8 cellular contexts compared by ENCODE assay signal in genomic region chr1:209784276-209785169, GRCh38. TPM values are rescaled to one million over a fixed set of nuclear protein-coding genes. Genes with fewer than 3 reads are reported as not detected.
A peak's percentile ranks its signal among the peaks of the same experiment; 100 is the strongest.
DNase-seq lines count a peak whose midpoint lies in the region; ATAC-seq, FAIRE-seq and TF ChIP-seq lines count a peak whose summit lies in the region.

C1orf74 (minus strand) TSS chr1:209784559; CDS start chr1:209783634, 925 bp downstream.

- no peak for TF ChIP-seq RAD21 in HepG2 (CRISPR knock-in tag; IDR thresholded peaks at IDR 0.05)

- no peaks in the 10 kb centered on the region for H4K20me1 ChIP-seq in HepG2 (ENCODE audit: insufficient read depth, low read length)

- in situ Hi-C loops in HepG2 (cut with HindIII; ENCODE audit: extremely low pct_ligation_motif_present, low pct_unique_long_range_greater_than_20kb) = no loop called here

- WGBS in HepG2 (ENCODE audit: low lambda C conversion rate) = 36% methylated on average over 43 of the region's 47 CpGs

- H3K4me3 ChIP-seq in CD4-positive, CD25-positive, alpha-beta regulatory T cell (ENCODE audit: low read depth, low read length) = peak within 1 kb of the TSS; percentile 83
- H3K4me3 ChIP-seq in HepG2 (replicated peaks in 1 of 3; ENCODE audit: insufficient read depth in 1 of 3, low read depth in 2 of 3, low read length in 3 of 3) = peak within 1 kb of the TSS; percentile 48 to 67 (median 49); a peak in 5 of 6 replicates

- peak; percentile 47 to 83; a peak in 3 of 4 replicates for TF ChIP-seq POLR2A in HepG2 (IDR thresholded peaks at IDR 0.05; ENCODE audit: insufficient read depth in 1 of 2, low read depth in 2 of 2, low read length in 2 of 2)

- peak within 1 kb of the TSS; percentile 80 for H2AFZ ChIP-seq in HepG2 (ENCODE audit: low read length)

- peak within 1 kb of the TSS; percentile 63; the same call in 1 of the 2 replicates for H3K9ac ChIP-seq in HepG2 (ENCODE audit: insufficient read depth, low read depth, low read length)

- no peak for TF ChIP-seq CTCF in HepG2 (CRISPR knock-in tag; IDR thresholded peaks at IDR 0.05)

- DNase-seq in CD4-positive, CD25-positive, alpha-beta regulatory T cell = peak; percentile 98 to 99 (median 99)
- peak; percentile 98 for DNase-seq in NCI-H774 (lab: John Stamatoyannopoulos, UW)
- peak; percentile 99 for DNase-seq in activated CD4-positive, alpha-beta T cell treated with anti-CD3 and anti-CD28 coated beads, Interleukin-2, amount 50 U/mL, for 48 hours
- DNase-seq in dermis microvascular lymphatic vessel endothelial cell (ENCODE audit: low read depth in 2 of 2) = peak; percentile 94 to 97
- DNase-seq in HepG2 (ENCODE audit: low spot score) = peak; percentile 83
- DNase-seq in stimulated activated CD4-positive, alpha-beta T cell treated with anti-CD3 and anti-CD28 coated beads, Interleukin-2, amount 100 ng/mL, for 48 hours = peak; percentile 99

- TF ChIP-seq EP300 in HepG2 (IDR thresholded peaks at IDR 0.05; ENCODE audit: low read depth in 2 of 2, low read length in 2 of 2) (no peak), HepG2 (CRISPR knock-in tag; IDR thresholded peaks at IDR 0.05; ENCODE audit: borderline replicate concordance) (no peak)

- H3K4me1 Mint-ChIP-seq in CD4-positive, CD25-positive, alpha-beta regulatory T cell = peaks cover 12 to 42% (median 19%) of the 10 kb centered on the region in 4 donors

- H3K4me1 ChIP-seq in CD4-positive, CD25-positive, alpha-beta regulatory T cell (ENCODE audit: control insufficient read depth, insufficient read depth, low read length, poor library complexity, severe bottlenecking) = peaks cover 19% of the 10 kb centered on the region
- peaks cover 11% of the 10 kb centered on the region for H3K4me1 ChIP-seq in HepG2 (ENCODE audit: insufficient read depth, low read length)

- no peaks in the 10 kb centered on the region for H3K9me3 ChIP-seq in CD4-positive, CD25-positive, alpha-beta regulatory T cell (ENCODE audit: control insufficient read depth in 2 of 2, low read length in 2 of 2)
- no peaks in the 10 kb centered on the region for H3K9me3 ChIP-seq in HepG2 (ENCODE audit: low read length)

- H3K27ac ChIP-seq in CD4-positive, CD25-positive, alpha-beta regulatory T cell (ENCODE audit: insufficient read depth, low read length, poor library complexity, severe bottlenecking) = peak within 1 kb of the TSS; percentile 90
- peak within 1 kb of the TSS; percentile 34 for H3K27ac ChIP-seq in HepG2 (ENCODE audit: extremely low read length, insufficient read depth, low read length)

- peaks cover 2% of the 10 kb centered on the region for H3K27me3 ChIP-seq in CD4-positive, CD25-positive, alpha-beta regulatory T cell (ENCODE audit: control insufficient read depth, insufficient read depth, low read length)
- peaks cover 0 to 3% of the 10 kb centered on the region in 2 experiments; a peak in 1 of 5 replicates for H3K27me3 ChIP-seq in HepG2 (ENCODE audit: control insufficient read depth in 1 of 2, insufficient read depth in 2 of 2, low read length in 2 of 2)

- CTCF ChIA-PET in HepG2 (lab: Yijun Ruan, JAX; ENCODE audit: low intra/inter-chr PET ratio, low total read pairs) = no interaction called here

- H3K27me3 Mint-ChIP-seq in CD4-positive, CD25-positive, alpha-beta regulatory T cell = peaks cover 21% of the 10 kb centered on the region

- no peaks in the 10 kb centered on the region for H3K9me3 Mint-ChIP-seq in CD4-positive, CD25-positive, alpha-beta regulatory T cell

- peak within 1 kb of the TSS; percentile 94 to 99 (median 98) for H3K27ac Mint-ChIP-seq in CD4-positive, CD25-positive, alpha-beta regulatory T cell

- H3K79me2 ChIP-seq in HepG2 (ENCODE audit: insufficient read depth, low read length) = no peaks in the 10 kb centered on the region

- POLR2A ChIA-PET in HepG2 (lab: Yijun Ruan, JAX) = interaction anchor here (0.6 to 0.9 kb wide), 7 partner anchors 10 to 589 kb away, joined by 3 to 4 read pairs (median 3); partner anchors contain the start of gene UTP25

- no TSS peak for BruUV-seq in HepG2 (replicated peaks; lab: Mats Ljungman, UMichigan)

- H3K4me2 ChIP-seq in HepG2 (ENCODE audit: low read depth, low read length) = peak within 1 kb of the TSS; percentile 74

- intact Hi-C loops in HepG2 (cut with micrococcal nuclease; ENCODE audit: unreplicated experiment) = loop anchor here (2.0 kb wide), 1 partner anchor 42 kb away; the partner anchor contains the start of gene UTP25

- peaks cover 12% of the 10 kb centered on the region for H3K36me3 Mint-ChIP-seq in CD4-positive, CD25-positive, alpha-beta regulatory T cell

- no peak for FAIRE-seq in HepG2 (lab: Jason Lieb, UNC)

- peak within 1 kb of the TSS; percentile 88 to 98 (median 95) for H3K4me3 Mint-ChIP-seq in CD4-positive, CD25-positive, alpha-beta regulatory T cell

- peak; percentile 98 to 99 for ATAC-seq in CD4-positive, CD25-positive, alpha-beta regulatory T cell (ENCODE audit: low read depth in 2 of 2)
- ATAC-seq in GM19438 (IDR thresholded peaks at IDR 0.05; ENCODE audit: low read depth, unreplicated experiment) = peak; percentile 99
- peak; percentile 98 for ATAC-seq in HG03571 (IDR thresholded peaks at IDR 0.05; ENCODE audit: unreplicated experiment)
- ATAC-seq in HepG2 = peak; percentile 99

- peaks cover 27% of the 10 kb centered on the region for H3K36me3 ChIP-seq in CD4-positive, CD25-positive, alpha-beta regulatory T cell (ENCODE audit: control insufficient read depth, insufficient read depth, low read length)
- H3K36me3 ChIP-seq in HepG2 (replicated peaks in 1 of 2; ENCODE audit: control insufficient read depth in 1 of 2, insufficient read depth in 2 of 2, low read length in 2 of 2) = no peaks in the 10 kb centered on the region

TF ChIP-seq in HepG2, 621 proteins besides CTCF, POLR2A, EP300 and RAD21 (continues in another document):
- TF ChIP-seq ZFX (CRISPR knock-in tag; IDR thresholded peaks at IDR 0.05; ENCODE audit: low read depth) = peak; percentile 31; the same call in 1 of the 2 replicates
- TF ChIP-seq FOXM1 (CRISPR knock-in tag; IDR thresholded peaks at IDR 0.05) = no peak
- TF ChIP-seq, protein P1, sequence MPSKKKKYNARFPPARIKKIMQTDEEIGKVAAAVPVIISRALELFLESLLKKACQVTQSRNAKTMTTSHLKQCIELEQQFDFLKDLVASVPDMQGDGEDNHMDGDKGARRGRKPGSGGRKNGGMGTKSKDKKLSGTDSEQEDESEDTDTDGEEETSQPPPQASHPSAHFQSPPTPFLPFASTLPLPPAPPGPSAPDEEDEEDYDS (CRISPR knock-in tag; IDR thresholded peaks at IDR 0.05) = peak; percentile 28; the same call in 1 of the 2 replicates
- TF ChIP-seq DR1 (CRISPR knock-in tag; IDR thresholded peaks at IDR 0.05) = no peak
- peak; percentile 67; the same call in 1 of the 2 replicates for TF ChIP-seq FOXK1 (CRISPR knock-in tag; IDR thresholded peaks at IDR 0.05; ENCODE audit: borderline replicate concordance, low read depth)
- peak; percentile 84; the same call in 1 of the 2 replicates for TF ChIP-seq SETDB1 (CRISPR knock-in tag; IDR thresholded peaks at IDR 0.05; ENCODE audit: borderline replicate concordance)

RNA-seq across cellular contexts. Expression of gene C1orf74, which starts in this region (rescaled TPM):
- 0.27 TPM for total RNA-seq in CD4-positive, CD25-positive, alpha-beta regulatory T cell
- under 1 TPM; 0.07 to 0.56 (median 0.30) TPM for polyA plus RNA-seq in CD4-positive, CD25-positive, alpha-beta regulatory T cell
- total RNA-seq in dermis microvascular lymphatic vessel endothelial cell (1.9 and 2.1 TPM in 2 replicates), HepG2 (2016; rRNA removed; fragmentation: Illumina TruSeq; extraction: Trizol) (0.71 and 0.98 TPM in 2 replicates)
- total RNA-seq in HepG2 (2016; cell fraction: cytosol; rRNA removed; fragmentation: Illumina TruSeq; extraction: Trizol; ENCODE audit: low read depth) = 0.26 and 0.30 TPM in 2 replicates
- total RNA-seq in HepG2 (2016; cell fraction: insoluble cytoplasmic fraction; rRNA removed; fragmentation: Illumina TruSeq; extraction: Trizol) = 1.0 and 1.1 TPM in 2 replicates
- total RNA-seq in HepG2 (2016; cell fraction: membrane; rRNA removed; fragmentation: Illumina TruSeq; extraction: Trizol) = 0.38 and 0.71 TPM in 2 replicates
- 0.72 and 0.81 TPM in 2 replicates for total RNA-seq in HepG2 (2016; cell fraction: nucleus; rRNA removed; fragmentation: Illumina TruSeq; extraction: Trizol)
- 0.33 and 0.40 TPM in 2 replicates for polyA plus RNA-seq in HepG2 (2011; rRNA removed)
- 0.27 and 0.40 TPM in 2 replicates for polyA plus RNA-seq in HepG2 (2011; cell fraction: cytosol; rRNA removed)
- polyA plus RNA-seq in HepG2 (2011; cell fraction: nucleus; rRNA removed) = 0.27 and 0.28 TPM in 2 replicates
- polyA plus RNA-seq in HepG2 (2012) = 0.37 and 0.51 TPM in 2 replicates
- 0.05 and 0.06 TPM in 2 replicates for polyA plus RNA-seq in HepG2 (2016; cell fraction: cytosol; fragmentation: Illumina TruSeq; extraction: Trizol; ENCODE audit: low read depth)
- polyA plus RNA-seq in HepG2 (2016; cell fraction: insoluble cytoplasmic fraction; fragmentation: Illumina TruSeq; extraction: Trizol; ENCODE audit: low read depth) = 0.51 and 0.69 TPM in 2 replicates
- 0.10 and 0.13 TPM in 2 replicates for polyA plus RNA-seq in HepG2 (2016; cell fraction: membrane; fragmentation: Illumina TruSeq; extraction: Trizol; ENCODE audit: low read depth)
- polyA plus RNA-seq in HepG2 (2016; cell fraction: nucleus; fragmentation: Illumina TruSeq; extraction: Trizol; ENCODE audit: insufficient read depth, low read depth) = 0.37 and 0.45 TPM in 2 replicates
- 0.56 and 3.8 TPM in 2 replicates for polyA minus RNA-seq in HepG2 (2011; rRNA and poly(A)+ RNA removed; ENCODE audit: low replicate concordance)
- polyA minus RNA-seq in HepG2 (2011; cell fraction: cytosol; rRNA and poly(A)+ RNA removed) = 0.40 and 0.62 TPM in 2 replicates
- polyA minus RNA-seq in HepG2 (2011; cell fraction: nucleus; rRNA and poly(A)+ RNA removed) = 1.4 and 1.6 TPM in 2 replicates

Comparison
In these comparisons a context has a peak if more than half of its experiments do, and no peak if none do; other contexts are left out.
1. Peak in every context shown above with its lines: DNase-seq, ATAC-seq, H3K4me3 ChIP-seq and H3K27ac ChIP-seq.
2. Peak in DNase-seq, ATAC-seq, H3K4me3 ChIP-seq and H3K27ac ChIP-seq in CD4-positive, CD25-positive, alpha-beta regulatory T cell; RNA of the gene not detected or under 1 TPM.